ENCODE assay signal across 22 cellular contexts in the genomic region with DNA sequence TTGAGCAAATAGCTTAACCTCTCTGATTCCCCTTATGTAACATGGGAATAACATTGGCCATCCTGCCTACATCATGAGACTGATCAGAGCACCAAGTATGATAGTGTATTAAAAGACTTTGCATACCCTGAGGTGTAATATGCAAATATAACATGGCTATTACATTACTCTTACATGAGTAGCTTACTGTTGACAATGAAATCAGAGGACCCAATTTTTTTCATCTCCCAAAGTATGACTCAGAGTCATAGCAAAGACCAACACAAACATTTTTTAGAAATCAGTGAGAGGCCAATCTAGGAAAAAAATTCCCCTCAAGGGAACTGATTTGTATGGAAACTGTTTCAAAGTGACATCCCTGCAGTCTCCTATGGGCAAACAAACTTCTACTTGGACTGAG. TPM values are rescaled to one million over a fixed set of nuclear protein-coding genes. Genes with fewer than 3 reads are reported as not detected.
A peak's percentile ranks its signal among the peaks of the same experiment; 100 is the strongest.
DNase-seq lines count a peak whose midpoint lies in the region; ATAC-seq and TF ChIP-seq lines count a peak whose summit lies in the region.
"Had no signal": no experiment of that assay in that cellular context is flagged by ENCODE, and none has a peak within 500 bp of the region (broad histone marks: within the 10 kb centered on the region; RNA-seq: fewer than 3 reads in every experiment).

No MANE protein-coding gene starts in this region.

- DNase-seq in MCF 10A (ENCODE audit: unreplicated experiment) (peak; percentile 5), breast epithelium (ENCODE audit: low spot score in 2 of 2) (no peak), brain microvascular endothelial cell (peak; percentile 6), fibroblast of pulmonary artery (ENCODE audit: low read depth) (peak; percentile 8), stromal cell of bone marrow (ENCODE audit: low read depth) (peak; percentile 31), OCI-M1 (lab: John Stamatoyannopoulos, UW) (no peak)
- DNase-seq: activated naive CD4-positive, alpha-beta T cell treated with anti-CD3 and anti-CD28 coated beads, Interleukin-2, amount 10 ng/mL, durations not matched to agents 7 days and 5 days; AML-193; COR-L47; effector CD8-positive, alpha-beta T cell; esophagus squamous epithelium; H9; KBM-7; left ventricle myocardium inferior; NCI-H187; NCI-H748 treated with DMSO at 0.1 percent for 48 hours; right lobe of liver; SJCRH30 had no signal

- CTCF ChIA-PET in MCF 10A (lab: Yijun Ruan, JAX) = interaction anchor here (1.2 kb wide), 1 partner anchor 9 kb away, joined by 3 read pairs; no protein-coding TSS in a partner anchor

- BruUV-seq in MCF 10A (replicated peaks; lab: Mats Ljungman, UMichigan) = no TSS peak

- no peak for ATAC-seq in HG03139 (IDR thresholded peaks at IDR 0.05; ENCODE audit: unreplicated experiment)
- ATAC-seq in GM19395 (IDR thresholded peaks at IDR 0.05; ENCODE audit: unreplicated experiment) = no peak
- ATAC-seq: right lobe of liver had no signal

- H3K36me3 Mint-ChIP-seq in MCF 10A (ENCODE audit: insufficient read depth, unreplicated experiment) = no peaks in the 10 kb centered on the region
- H3K36me3 Mint-ChIP-seq: activated naive CD4-positive, alpha-beta T cell treated with anti-CD3 and anti-CD28 coated beads, Interleukin-2, amount 10 ng/mL, durations not matched to agents 7 days and 5 days; type B pancreatic cell had no signal

- in situ Hi-C loops in brain microvascular endothelial cell (cut with HindIII; ENCODE audit: low pct_ligation_motif_present, low sequenced_read_pairs) = no loop called here

- H3K4me1 ChIP-seq in breast epithelium = no peaks in the 10 kb centered on the region
- H3K4me1 ChIP-seq: esophagus squamous epithelium, parathyroid adenoma, right lobe of liver, SJCRH30 had no signal

- H3K9me3 ChIP-seq in breast epithelium = peaks cover 0 to 5% of the 10 kb centered on the region in 2 donors
- H3K9me3 ChIP-seq: esophagus squamous epithelium, right lobe of liver, SJCRH30 had no signal

- no peak overlapping the region for H3K4me3 Mint-ChIP-seq in MCF 10A (ENCODE audit: unreplicated experiment)
- H3K4me3 Mint-ChIP-seq: activated naive CD4-positive, alpha-beta T cell treated with anti-CD3 and anti-CD28 coated beads, Interleukin-2, amount 10 ng/mL, durations not matched to agents 7 days and 5 days; H9; type B pancreatic cell had no signal

- no peaks in the 10 kb centered on the region for H3K27me3 ChIP-seq in breast epithelium
- no peaks in the 10 kb centered on the region for H3K27me3 ChIP-seq in brain microvascular endothelial cell (replicated peaks)
- H3K27me3 ChIP-seq: esophagus squamous epithelium, right lobe of liver, SJCRH30 had no signal

- H3K27me3 Mint-ChIP-seq in MCF 10A (ENCODE audit: insufficient read depth, unreplicated experiment) = no peaks in the 10 kb centered on the region
- H3K27me3 Mint-ChIP-seq: activated naive CD4-positive, alpha-beta T cell treated with anti-CD3 and anti-CD28 coated beads, Interleukin-2, amount 10 ng/mL, durations not matched to agents 7 days and 5 days; type B pancreatic cell had no signal

- no peak for TF ChIP-seq POLR2A in breast epithelium (IDR thresholded peaks at IDR 0.05)

- H3K9me3 Mint-ChIP-seq in MCF 10A (ENCODE audit: unreplicated experiment) = no peaks in the 10 kb centered on the region
- H3K9me3 Mint-ChIP-seq: H9, type B pancreatic cell had no signal

- H3K4me3 ChIP-seq in breast epithelium (no peak overlapping the region), brain microvascular endothelial cell (ENCODE audit: low read depth, low read length) (no peak overlapping the region), fibroblast of pulmonary artery (replicated peaks; ENCODE audit: low read depth, low read length) (no peak overlapping the region)
- H3K4me3 ChIP-seq: esophagus squamous epithelium, left ventricle myocardium inferior, right lobe of liver, SJCRH30 had no signal

- H3K27ac ChIP-seq in breast epithelium (no peak overlapping the region), brain microvascular endothelial cell (no peak overlapping the region)
- H3K27ac ChIP-seq: esophagus squamous epithelium, left ventricle myocardium inferior, parathyroid adenoma, right lobe of liver, SJCRH30 had no signal

- intact Hi-C loops in MCF 10A (cut with micrococcal nuclease) = no loop called here
- intact Hi-C loops in breast epithelium (cut with DNase I; ENCODE audit: low total_unique reads) = no loop called here

- POLR2A ChIA-PET in MCF 10A (lab: Yijun Ruan, JAX) = no interaction called here

- H3K27ac Mint-ChIP-seq in MCF 10A (ENCODE audit: low read depth, unreplicated experiment) = no peak overlapping the region
- H3K27ac Mint-ChIP-seq: activated naive CD4-positive, alpha-beta T cell treated with anti-CD3 and anti-CD28 coated beads, Interleukin-2, amount 10 ng/mL, durations not matched to agents 7 days and 5 days; H9; type B pancreatic cell had no signal

- TF ChIP-seq CTCF in MCF 10A (IDR thresholded peaks at IDR 0.05; ENCODE audit: unreplicated experiment) (no peak), breast epithelium (IDR thresholded peaks at IDR 0.05) (no peak), brain microvascular endothelial cell (IDR thresholded peaks at IDR 0.05; ENCODE audit: low read depth, low read length, missing control alignments) (no peak), fibroblast of pulmonary artery (IDR thresholded peaks at IDR 0.05; ENCODE audit: low read length, missing control alignments) (no peak)

- H3K4me1 Mint-ChIP-seq in MCF 10A (ENCODE audit: insufficient read depth, unreplicated experiment) = no peaks in the 10 kb centered on the region
- H3K4me1 Mint-ChIP-seq: activated naive CD4-positive, alpha-beta T cell treated with anti-CD3 and anti-CD28 coated beads, Interleukin-2, amount 10 ng/mL, durations not matched to agents 7 days and 5 days; H9 had no signal

- no peaks in the 10 kb centered on the region for H3K36me3 ChIP-seq in breast epithelium
- H3K36me3 ChIP-seq in brain microvascular endothelial cell (replicated peaks) = no peaks in the 10 kb centered on the region
- H3K36me3 ChIP-seq: esophagus squamous epithelium, left ventricle myocardium inferior, right lobe of liver, SJCRH30 had no signal

RNA-seq across cellular contexts. Expression of a gene that starts 47.0 kb away (rescaled TPM):
- total RNA-seq in MCF 10A (2022) (not detected in 2 replicates), breast epithelium (10 to 100 TPM; 23.1 to 55.7 (median 52.8) TPM)
- total RNA-seq: H9 had no signal

Comparison
In these comparisons a context has a peak if more than half of its experiments do, and no peak if none do; other contexts are left out.
1. DNase-seq: peak in MCF 10A (single experiment), brain microvascular endothelial cell (single experiment), fibroblast of pulmonary artery (single experiment) and stromal cell of bone marrow (single experiment); none in breast epithelium (0 of 2) and OCI-M1 (single experiment).
2. RNA of a gene that starts 47.0 kb away (total RNA-seq): 23.1 to 55.7 TPM in breast epithelium; not detected in MCF 10A; every median in the first group is over 10 times any median in the second.